In the genomic region with DNA sequence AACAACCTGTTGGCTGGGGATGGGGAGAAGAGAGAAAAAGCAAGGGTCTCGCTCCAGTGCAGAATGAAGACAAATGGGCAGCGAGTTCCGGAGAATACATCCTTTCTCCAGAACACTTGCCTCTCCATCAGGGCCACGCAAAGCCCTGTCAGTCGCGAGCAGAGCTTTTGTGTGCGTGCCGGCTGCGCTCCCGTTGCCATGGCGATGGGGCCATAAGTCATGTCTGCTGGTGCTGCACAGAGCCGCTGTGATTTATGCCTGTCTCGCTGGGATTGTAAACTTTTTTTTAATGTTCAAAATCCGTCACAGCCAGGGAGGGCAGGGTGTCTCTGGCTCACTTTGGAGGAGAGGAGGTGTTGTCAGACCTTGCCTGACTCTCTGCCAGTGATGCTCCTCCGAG, we compare ENCODE assay signal across 10 cellular contexts.
DNase-seq lines count a peak whose midpoint lies in the region; ATAC-seq, FAIRE-seq and TF ChIP-seq lines count a peak whose summit lies in the region.
"Had no signal": no experiment of that assay in that cellular context is flagged by ENCODE, and none has a peak within 500 bp of the region (broad histone marks: within the 10 kb centered on the region; RNA-seq: fewer than 3 reads in every experiment).

No MANE protein-coding gene starts in this region.

- FAIRE-seq in GM12878 (lab: Jason Lieb, UNC) (no peak), H54 (lab: Jason Lieb, UNC) (no peak)

- no peak overlapping the region for H3K14ac ChIP-seq in neuronal stem cell (ENCODE audit: low read length)

- H3K79me1 ChIP-seq in neuronal stem cell (ENCODE audit: low read depth, low read length): no peaks in the 10 kb centered on the region

- 15% methylated on average over 15 of the region's 15 CpGs for WGBS in GM12878 (ENCODE audit: insufficient coverage, insufficient replicate concordance, low lambda C conversion rate, missing lambda C conversion rate)
- WGBS in neuronal stem cell (ENCODE audit: extremely low coverage in 2 of 2, insufficient read length in 2 of 2, insufficient replicate concordance in 1 of 2), 2 donors: no CpG with 5 or more reads among the region's 15 CpGs

- H2BK120ac ChIP-seq in neuronal stem cell (ENCODE audit: low read depth, low read length): no peak overlapping the region

- H3K27me3 ChIP-seq in GM12878 (replicated peaks in 1 of 2; ENCODE audit: control insufficient read depth in 2 of 2, insufficient read depth in 2 of 2, low read length in 1 of 2) (no peaks in the 10 kb centered on the region), neuronal stem cell (ENCODE audit: control insufficient read depth in 3 of 3, insufficient read depth in 3 of 3, low read depth in 1 of 3, low read length in 3 of 3) (no peaks in the 10 kb centered on the region)

- no peak overlapping the region for H4K91ac ChIP-seq in neuronal stem cell (ENCODE audit: low read depth, low read length, poor library complexity)

- TF ChIP-seq EP300 in GM12878 (IDR thresholded peaks at IDR 0.05; ENCODE audit: borderline replicate concordance in 1 of 2, control insufficient read depth in 1 of 2, low read depth in 2 of 2, low read length in 2 of 2): no peak

- no peaks in the 10 kb centered on the region for H4K20me1 ChIP-seq in GM12878 (ENCODE audit: control insufficient read depth, insufficient read depth)

- no peak overlapping the region for H2BK15ac ChIP-seq in neuronal stem cell (ENCODE audit: low read length)

- no peak overlapping the region for H2AK5ac ChIP-seq in neuronal stem cell (ENCODE audit: low read depth, low read length)

- H3K36me3 ChIP-seq in GM12878 (ENCODE audit: control insufficient read depth in 2 of 2, insufficient read depth in 2 of 2, low read length in 1 of 2) (no peaks in the 10 kb centered on the region), neuronal stem cell (replicated peaks in 1 of 2; ENCODE audit: control insufficient read depth in 2 of 2, insufficient read depth in 2 of 2, low read length in 2 of 2) (no peaks in the 10 kb centered on the region)

- TF ChIP-seq CTCF in GM13976 (IDR thresholded peaks at IDR 0.05; ENCODE audit: borderline replicate concordance, control extremely low read depth, extremely low read depth, insufficient read depth, missing control alignments) (no peak), GM12878 (IDR thresholded peaks at IDR 0.05 in 2 of 3, conservative IDR thresholded peaks at IDR 0.05 in 1 of 3; ENCODE audit: control insufficient read depth in 2 of 3, extremely low read depth in 1 of 3, insufficient read depth in 1 of 3, low read depth in 3 of 3, low read length in 3 of 3) (no peak)

- H3K4me2 ChIP-seq in GM12878 (ENCODE audit: control insufficient read depth, insufficient read depth): no peak overlapping the region
- no peak overlapping the region for H3K4me2 ChIP-seq in neuronal stem cell (ENCODE audit: insufficient read depth, low read length, poor library complexity, severe bottlenecking)

- H3K9ac ChIP-seq in GM12878 (ENCODE audit: control insufficient read depth, insufficient read depth, low read length) (no peak overlapping the region), neuronal stem cell (ENCODE audit: low read depth, low read length, poor library complexity) (no peak overlapping the region)

- CTCF ChIA-PET in GM12878 (lab: Yijun Ruan, JAX): no interaction called here

- no peak overlapping the region for H3K23ac ChIP-seq in neuronal stem cell (ENCODE audit: low read depth, low read length, poor library complexity)

- H3K18ac ChIP-seq in neuronal stem cell (ENCODE audit: low read length): peak overlapping the region; percentile 76

- H3K27ac ChIP-seq in GM12878 (ENCODE audit: control insufficient read depth, insufficient read depth): no peak overlapping the region
- H3K27ac ChIP-seq in neuronal stem cell (replicated peaks; ENCODE audit: low read length): peak overlapping the region; percentile 40

- no peak for TF ChIP-seq RAD21 in GM12878 (IDR thresholded peaks at IDR 0.05; ENCODE audit: insufficient read depth, low read depth, low read length)

- no TSS peak for BruUV-seq in GM12878 (replicated peaks; lab: Mats Ljungman, UMichigan)

- POLR2A ChIA-PET in GM12878 (lab: Charles Lee): no interaction called here

- no peak overlapping the region for H2AFZ ChIP-seq in GM12878 (ENCODE audit: control insufficient read depth, low read depth, low read length)
- peak overlapping the region; percentile 35 for H2AFZ ChIP-seq in neuronal stem cell (ENCODE audit: low read length)

- H3K4me3 ChIP-seq in GM12878 (no peak overlapping the region), neuronal stem cell (ENCODE audit: low read length in 2 of 2) (no peak overlapping the region)

- H3K9me3 ChIP-seq in GM12878 (replicated peaks; ENCODE audit: control insufficient read depth, insufficient read depth, low read length) (no peaks in the 10 kb centered on the region; the same call in 2 of the 3 replicates), neuronal stem cell (replicated peaks in 1 of 2; ENCODE audit: control insufficient read depth in 2 of 2, insufficient read depth in 1 of 2, low read depth in 1 of 2, low read length in 2 of 2) (no peaks in the 10 kb centered on the region)

- H2BK12ac ChIP-seq in neuronal stem cell (ENCODE audit: low read length): no peak overlapping the region

- no peak overlapping the region for H2BK5ac ChIP-seq in neuronal stem cell (ENCODE audit: low read length)

- in situ Hi-C loops in GM13976 (cut with MboI; ENCODE audit: low sequenced_read_pairs, unreplicated experiment) (no loop called here), GM12878 (cut with MboI) (no loop called here)

- RAD21 ChIA-PET in GM12878 (lab: Charles Lee; ENCODE audit: unreplicated experiment): no interaction called here

- no peak overlapping the region for H4K8ac ChIP-seq in neuronal stem cell (ENCODE audit: low read depth, low read length)

- ATAC-seq in HG02885 (IDR thresholded peaks at IDR 0.05; ENCODE audit: poor library complexity, unreplicated experiment) (peak; percentile 74), GM12878 (peak; percentile 71), GM21528 (IDR thresholded peaks at IDR 0.05; ENCODE audit: low FRiP score, unreplicated experiment) (no peak)
- ATAC-seq: activated T-cell treated with anti-CD3 and anti-CD28 coated beads, Interleukin-2, amount 50 U/mL, for 72 hours had no signal

- DNase-seq in GM13976 (ENCODE audit: low spot score): peak; percentile 42
- no peak for DNase-seq in GM12878 (ENCODE audit: low read depth, low spot score)
- peak; percentile 73 for DNase-seq in neuronal stem cell (ENCODE audit: low spot score)
- DNase-seq in T1000 (lab: John Stamatoyannopoulos, UW): no peak
- no peak for DNase-seq in H54 (ENCODE audit: insufficient read length, low spot score)
- DNase-seq in SW 1271 (lab: John Stamatoyannopoulos, UW): no peak
- DNase-seq: activated T-cell treated with anti-CD3 and anti-CD28 coated beads, Interleukin-2, amount 50 U/mL, for 72 hours; foreskin melanocyte had no signal

- H3K4me1 ChIP-seq in GM12878 (ENCODE audit: control insufficient read depth, insufficient read depth, low read length): no peaks in the 10 kb centered on the region
- H3K4me1 ChIP-seq in neuronal stem cell (ENCODE audit: control insufficient read depth in 2 of 2, insufficient read depth in 1 of 2, low read depth in 1 of 2, low read length in 2 of 2): peaks cover 8 to 11% of the 10 kb centered on the region in 2 donors

- SMC1A ChIA-PET in GM12878 (lab: Charles Lee; ENCODE audit: uncharacterized antibody, unreplicated experiment): no interaction called here

- H3K4ac ChIP-seq in neuronal stem cell (ENCODE audit: low read length): no peak overlapping the region

- no peaks in the 10 kb centered on the region for H3K79me2 ChIP-seq in GM12878 (ENCODE audit: control insufficient read depth, insufficient read depth, low read length)

- intact Hi-C loops in GM12878 (cut with micrococcal nuclease; ENCODE audit: unreplicated experiment): no loop called here

- TF ChIP-seq POLR2A in GM12878 (IDR thresholded peaks at IDR 0.05; ENCODE audit: low read depth, low read length) (no peak), H54 (IDR thresholded peaks at IDR 0.05; ENCODE audit: low read depth, low read length) (no peak)

TF ChIP-seq in GM12878, 131 proteins besides CTCF, POLR2A, EP300 and RAD21 (continues in another document):
- no peak for TF ChIP-seq ESRRA (IDR thresholded peaks at IDR 0.05; ENCODE audit: low read length)
- peak; percentile 58; the same call in 1 of the 2 replicates for TF ChIP-seq BMI1 (IDR thresholded peaks at IDR 0.05; ENCODE audit: borderline replicate concordance)
- TF ChIP-seq, protein P1, sequence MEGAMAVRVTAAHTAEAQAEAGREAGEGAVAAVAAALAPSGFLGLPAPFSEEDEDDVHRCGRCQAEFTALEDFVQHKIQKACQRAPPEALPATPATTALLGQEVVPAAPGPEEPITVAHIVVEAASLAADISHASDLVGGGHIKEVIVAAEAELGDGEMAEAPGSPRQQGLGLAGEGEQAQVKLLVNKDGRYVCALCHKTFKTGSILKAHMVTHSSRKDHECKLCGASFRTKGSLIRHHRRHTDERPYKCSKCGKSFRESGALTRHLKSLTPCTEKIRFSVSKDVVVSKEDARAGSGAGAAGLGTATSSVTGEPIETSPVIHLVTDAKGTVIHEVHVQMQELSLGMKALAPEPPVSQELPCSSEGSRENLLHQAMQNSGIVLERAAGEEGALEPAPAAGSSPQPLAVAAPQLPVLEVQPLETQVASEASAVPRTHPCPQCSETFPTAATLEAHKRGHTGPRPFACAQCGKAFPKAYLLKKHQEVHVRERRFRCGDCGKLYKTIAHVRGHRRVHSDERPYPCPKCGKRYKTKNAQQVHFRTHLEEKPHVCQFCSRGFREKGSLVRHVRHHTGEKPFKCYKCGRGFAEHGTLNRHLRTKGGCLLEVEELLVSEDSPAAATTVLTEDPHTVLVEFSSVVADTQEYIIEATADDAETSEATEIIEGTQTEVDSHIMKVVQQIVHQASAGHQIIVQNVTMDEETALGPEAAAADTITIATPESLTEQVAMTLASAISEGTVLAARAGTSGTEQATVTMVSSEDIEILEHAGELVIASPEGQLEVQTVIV (IDR thresholded peaks at IDR 0.05; ENCODE audit: borderline replicate concordance, partially characterized antibody): peak; percentile 38
- no peak for TF ChIP-seq SMC3 (IDR thresholded peaks at IDR 0.05; ENCODE audit: borderline replicate concordance, low read length)
- 0 out of 2 replicates have a peak, but pooled peaks have one; percentile 14 for TF ChIP-seq YY1 (IDR thresholded peaks at IDR 0.05; ENCODE audit: low read depth, low read length)
- TF ChIP-seq TAF1 (IDR thresholded peaks at IDR 0.05; ENCODE audit: borderline replicate concordance, low read depth, low read length): no peak
- TF ChIP-seq PAX5 (IDR thresholded peaks at IDR 0.05; ENCODE audit: borderline replicate concordance, low read depth, low read length): no peak

Comparison
In these comparisons a context has a peak if more than half of its experiments do, and no peak if none do; other contexts are left out.
1. DNase-seq: peak in GM13976 (single experiment) and neuronal stem cell (single experiment); none in GM12878 (single experiment), T1000 (single experiment), H54 (single experiment) and SW 1271 (0 of 2).